Comparison of ENCODE assay signal across 1 cellular context in genomic region chr19:47351545-47351944, GRCh38.
A peak's percentile ranks its signal among the peaks of the same experiment; 100 is the strongest.
TF ChIP-seq lines count a peak whose summit lies in the region.

No MANE protein-coding gene starts in this region.

TF ChIP-seq in GM12878, 131 proteins besides CTCF, POLR2A, EP300 and RAD21 (continued from another document):
- peak; percentile 47; the same call in 1 of the 2 replicates for TF ChIP-seq USF2 (IDR thresholded peaks at IDR 0.05; ENCODE audit: borderline replicate concordance, low read depth, low read length)
- TF ChIP-seq REST (IDR thresholded peaks at IDR 0.05; ENCODE audit: low read depth, low read length): no peak
- peak; percentile 82 for TF ChIP-seq CREB1 (IDR thresholded peaks at IDR 0.05; ENCODE audit: low read depth)
- TF ChIP-seq, protein P1, sequence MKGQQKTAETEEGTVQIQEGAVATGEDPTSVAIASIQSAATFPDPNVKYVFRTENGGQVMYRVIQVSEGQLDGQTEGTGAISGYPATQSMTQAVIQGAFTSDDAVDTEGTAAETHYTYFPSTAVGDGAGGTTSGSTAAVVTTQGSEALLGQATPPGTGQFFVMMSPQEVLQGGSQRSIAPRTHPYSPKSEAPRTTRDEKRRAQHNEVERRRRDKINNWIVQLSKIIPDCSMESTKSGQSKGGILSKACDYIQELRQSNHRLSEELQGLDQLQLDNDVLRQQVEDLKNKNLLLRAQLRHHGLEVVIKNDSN (IDR thresholded peaks at IDR 0.05; ENCODE audit: borderline replicate concordance, extremely low read length, insufficient read depth, low read depth, low read length): peak; percentile 16
- TF ChIP-seq RB1 (IDR thresholded peaks at IDR 0.05; ENCODE audit: borderline replicate concordance): no peak
- peak; percentile 6 for TF ChIP-seq FOS (IDR thresholded peaks at IDR 0.05; ENCODE audit: borderline replicate concordance, extremely low read depth, insufficient read length)
- TF ChIP-seq ZBED1 (IDR thresholded peaks at IDR 0.05; ENCODE audit: borderline replicate concordance): no peak
- TF ChIP-seq RFX5 (IDR thresholded peaks at IDR 0.05; ENCODE audit: low read depth, low read length): peak; percentile 95
